3 cellular contexts compared by ENCODE assay signal in the genomic region with DNA sequence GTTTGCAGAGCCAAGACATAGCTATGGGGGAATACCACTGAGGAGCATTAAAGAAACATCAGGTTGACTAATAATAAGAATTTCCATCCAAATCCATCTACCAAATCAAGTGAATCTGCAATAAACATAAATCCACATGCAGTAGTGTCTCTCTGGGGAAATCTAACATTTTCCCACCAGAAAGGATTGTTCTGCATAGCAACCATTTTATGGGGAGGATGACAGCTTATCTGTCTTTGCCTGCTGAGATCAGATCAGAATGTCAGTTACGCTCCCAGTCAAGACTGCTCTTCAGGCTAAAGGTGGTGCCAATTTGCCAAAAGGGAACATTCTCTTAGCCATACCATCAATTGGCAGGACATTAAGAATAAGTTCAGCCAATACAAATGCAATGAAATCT.
"Had no signal": no experiment of that assay in that cellular context is flagged by ENCODE, and none has a peak within 500 bp of the region (broad histone marks: within the 10 kb centered on the region; RNA-seq: fewer than 3 reads in every experiment).

No MANE protein-coding gene starts in this region.

- H3K4me3 ChIP-seq: GM12878 had no signal

- ATAC-seq: GM12878 had no signal

- DNase-seq: GDM1, GF-D8 had no signal
